In the genomic region with DNA sequence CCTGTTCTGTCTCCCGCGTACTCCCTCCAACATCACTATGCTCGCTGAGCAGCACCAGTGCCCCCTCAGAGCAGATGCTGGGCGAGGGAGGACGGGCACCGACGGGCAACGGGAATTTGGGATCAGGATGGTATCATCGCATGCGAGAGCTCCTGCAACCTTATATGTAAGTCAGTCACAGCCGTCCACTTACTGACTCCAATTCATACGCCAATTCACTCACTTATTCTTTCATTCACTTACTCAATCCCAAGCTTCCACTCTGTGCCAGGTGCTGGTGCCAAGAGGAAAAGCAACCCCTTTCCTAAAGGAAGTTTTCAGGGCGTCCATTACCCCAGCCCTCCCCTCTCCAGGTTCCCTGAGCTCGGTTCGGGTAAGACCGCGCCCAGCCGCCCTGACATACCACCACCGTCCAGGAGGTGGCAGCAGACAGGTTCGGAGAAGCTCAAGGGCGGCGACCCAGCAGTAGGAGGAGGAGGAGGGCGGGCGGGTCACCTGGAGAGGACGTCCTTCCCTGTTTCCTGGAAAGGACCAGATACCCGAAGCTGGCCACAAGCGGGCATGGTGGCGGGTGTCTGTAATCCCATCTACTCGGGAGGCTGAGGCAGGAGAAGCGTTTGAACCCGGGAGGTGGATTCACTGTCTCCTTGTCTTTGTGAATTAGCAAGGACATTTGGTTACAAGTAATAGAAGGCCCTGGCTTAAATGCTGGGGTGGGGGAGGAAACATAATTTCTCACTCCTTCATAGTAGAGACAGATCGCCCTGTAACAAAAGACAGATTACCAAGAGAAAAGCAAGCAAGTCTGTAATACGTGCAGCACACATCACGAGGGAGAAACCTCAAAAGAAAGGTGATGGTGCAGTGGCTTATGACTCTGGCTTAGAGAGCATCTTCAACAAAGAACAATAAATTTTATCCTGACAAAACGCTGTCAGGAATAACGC, we compare ENCODE assay signal across 8 cellular contexts. TPM values are rescaled to one million over a fixed set of nuclear protein-coding genes. Genes with fewer than 3 reads are reported as not detected.
A peak's percentile ranks its signal among the peaks of the same experiment; 100 is the strongest.
DNase-seq lines count a peak whose midpoint lies in the region; ATAC-seq, FAIRE-seq and TF ChIP-seq lines count a peak whose summit lies in the region.

No MANE protein-coding gene starts in this region.

- H3K36me3 ChIP-seq in esophagus muscularis mucosa (no peaks in the 10 kb centered on the region), mucosa of stomach (ENCODE audit: control insufficient read depth, insufficient read depth, low read length) (no peaks in the 10 kb centered on the region)

- in situ Hi-C loops in KBM-7 (cut with MboI; ENCODE audit: low pct_unique_long_range_greater_than_20kb, low sequenced_read_pairs) = no loop called here

- no peak for TF ChIP-seq POLR2A in GM12891 (IDR thresholded peaks at IDR 0.05; ENCODE audit: low read depth, low read length)
- TF ChIP-seq POLR2A in esophagus muscularis mucosa (IDR thresholded peaks at IDR 0.05; ENCODE audit: low read depth) = no peak
- no peak for TF ChIP-seq POLR2A in GM18505 (IDR thresholded peaks at IDR 0.05; ENCODE audit: borderline replicate concordance, extremely low read depth, insufficient read depth, insufficient read length)

- 18% methylated on average over 34 of the region's 36 CpGs for WGBS in esophagus muscularis mucosa

- H3K9me3 ChIP-seq in esophagus muscularis mucosa (no peaks in the 10 kb centered on the region), mucosa of stomach (ENCODE audit: control insufficient read depth, low read length) (no peaks in the 10 kb centered on the region)

- TF ChIP-seq CTCF in esophagus muscularis mucosa (IDR thresholded peaks at IDR 0.05) = peak; percentile 80 to 95 (median 91)

- FAIRE-seq in GM12891 (lab: Jason Lieb, UNC) = peak; percentile 92

- H3K36me3 Mint-ChIP-seq in activated T-cell treated with anti-CD3 and anti-CD28 coated beads, Interleukin-2, amount 50 U/mL, for 24 hours (ENCODE audit: low read depth) = no peaks in the 10 kb centered on the region

- no peaks in the 10 kb centered on the region for H3K9me3 Mint-ChIP-seq in activated T-cell treated with anti-CD3 and anti-CD28 coated beads, Interleukin-2, amount 50 U/mL, for 24 hours

- peak overlapping the region; percentile 58 for H3K4me3 Mint-ChIP-seq in activated T-cell treated with anti-CD3 and anti-CD28 coated beads, Interleukin-2, amount 50 U/mL, for 24 hours

- intact Hi-C loops in esophagus muscularis mucosa (cut with DNase I) = no loop called here

- peak; percentile 66 for DNase-seq in GM12891 (ENCODE audit: insufficient read length, low spot score)
- DNase-seq in KBM-7 = peak; percentile 81
- peak; percentile 4 for DNase-seq in OCI-M2 (lab: John Stamatoyannopoulos, UW; ENCODE audit: unreplicated experiment)
- DNase-seq in activated T-cell treated with anti-CD3 and anti-CD28 coated beads, Interleukin-2, amount 50 U/mL, for 24 hours = peak; percentile 95
- DNase-seq in esophagus muscularis mucosa (ENCODE audit: extremely low spot score) = peak; percentile 97
- DNase-seq in stimulated activated CD8-positive, alpha-beta memory T cell treated with anti-CD3 and anti-CD28 coated beads, Interleukin-4, amount 100 ng/mL, for 24 hours (ENCODE audit: low read depth) = peak; percentile 82

- ATAC-seq in GM18505 (IDR thresholded peaks at IDR 0.05; ENCODE audit: unreplicated experiment) = no peak

- peaks cover 7 to 14% (median 10%) of the 10 kb centered on the region in 4 donors for H3K4me1 ChIP-seq in esophagus muscularis mucosa
- peaks cover 20% of the 10 kb centered on the region for H3K4me1 ChIP-seq in mucosa of stomach (ENCODE audit: control insufficient read depth, insufficient read depth, low read length)

- peaks cover 16% of the 10 kb centered on the region for H3K4me1 Mint-ChIP-seq in activated T-cell treated with anti-CD3 and anti-CD28 coated beads, Interleukin-2, amount 50 U/mL, for 24 hours (ENCODE audit: low read depth)

- H3K27ac Mint-ChIP-seq in activated T-cell treated with anti-CD3 and anti-CD28 coated beads, Interleukin-2, amount 50 U/mL, for 24 hours = no peak overlapping the region

- H3K27ac ChIP-seq in esophagus muscularis mucosa (replicated peaks in 1 of 4) = peak overlapping the region in 1 of 4 donors; percentile 56

- H3K27me3 ChIP-seq in esophagus muscularis mucosa (peaks cover 0 to 41% (median 0%) of the 10 kb centered on the region in 4 donors), mucosa of stomach (ENCODE audit: control insufficient read depth, insufficient read depth, low read length) (peaks cover 5% of the 10 kb centered on the region)

- peaks cover 38% of the 10 kb centered on the region for H3K27me3 Mint-ChIP-seq in activated T-cell treated with anti-CD3 and anti-CD28 coated beads, Interleukin-2, amount 50 U/mL, for 24 hours

- peak overlapping the region; percentile 11 to 31 (median 24) for H3K4me3 ChIP-seq in esophagus muscularis mucosa
- H3K4me3 ChIP-seq in mucosa of stomach (ENCODE audit: low read length) = peak overlapping the region; percentile 27

- peak overlapping the region; percentile 48 for H3K9ac ChIP-seq in mucosa of stomach (ENCODE audit: low read length)

- TF ChIP-seq EP300 in esophagus muscularis mucosa (IDR thresholded peaks at IDR 0.05) = no peak

TF ChIP-seq in GM12891, 5 proteins besides CTCF, POLR2A, EP300 and RAD21:
- TF ChIP-seq TAF1 (IDR thresholded peaks at IDR 0.05; ENCODE audit: low read depth, low read length) (no peak), PAX5 (IDR thresholded peaks at IDR 0.05; ENCODE audit: insufficient read depth, low read length, severe bottlenecking) (no peak), POLR2AphosphoS5 (IDR thresholded peaks at IDR 0.05; ENCODE audit: low read depth, low read length) (no peak), POU2F2 (IDR thresholded peaks at IDR 0.05; ENCODE audit: low read depth, low read length) (no peak), SPI1 (IDR thresholded peaks at IDR 0.05; ENCODE audit: low read depth, low read length) (no peak)

RNA-seq across cellular contexts. Expression of a gene that starts 7.6 kb away (rescaled TPM):
- polyA plus RNA-seq in GM12891 (2012; ENCODE audit: low read depth, missing spikeins) = not detected
- under 1 TPM in 1 of 4 donors, not detected in 3; 0.23 TPM for total RNA-seq in esophagus muscularis mucosa

RNA-seq across cellular contexts. Expression of a gene that starts 36.6 kb away (rescaled TPM):
- 2.3 TPM for polyA plus RNA-seq in GM12891 (2012; ENCODE audit: low read depth, missing spikeins)
- 1 to 10 TPM in 2 of 4 donors, under 1 TPM in 2; 0.50 to 2.0 (median 1.2) TPM for total RNA-seq in esophagus muscularis mucosa

RNA-seq across cellular contexts. Expression of a gene that starts 38.6 kb away (rescaled TPM):
- not detected for polyA plus RNA-seq in GM12891 (2012; ENCODE audit: low read depth, missing spikeins)
- total RNA-seq in esophagus muscularis mucosa = 1 to 10 TPM in 2 of 4 donors, under 1 TPM in 2; 0.17 to 2.5 (median 1.4) TPM

Comparison
In these comparisons a context has a peak if more than half of its experiments do, and no peak if none do; other contexts are left out.
1. DNase-seq: peak in every context shown above with its lines; median percentile 97 in esophagus muscularis mucosa; 95 in activated T-cell treated with anti-CD3 and anti-CD28 coated beads, Interleukin-2, amount 50 U/mL, for 24 hours; 82 in stimulated activated CD8-positive, alpha-beta memory T cell treated with anti-CD3 and anti-CD28 coated beads, Interleukin-4, amount 100 ng/mL, for 24 hours; 81 in KBM-7; 66 in GM12891; 4 in OCI-M2.